ENCODE assay signal across 12 cellular contexts in the genomic region with DNA sequence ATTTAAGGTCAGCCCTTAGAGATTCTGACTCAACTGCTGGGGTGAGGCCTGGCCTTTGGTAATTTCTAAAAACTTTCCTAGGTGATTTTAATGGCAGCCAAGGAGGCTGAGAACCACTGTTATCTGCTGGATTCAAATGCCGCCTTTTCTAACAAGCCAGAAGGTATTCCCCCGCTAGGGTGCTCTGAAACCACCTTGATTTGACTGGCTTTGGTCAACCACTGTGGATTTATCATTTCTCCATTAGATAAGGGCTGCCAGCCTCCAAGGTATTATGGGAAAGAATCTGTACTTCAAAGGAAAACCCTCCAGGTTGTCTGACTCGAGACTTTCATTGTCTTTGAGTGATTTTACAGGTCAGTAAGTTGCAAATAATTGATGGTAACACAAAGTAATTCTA. TPM values are rescaled to one million over a fixed set of nuclear protein-coding genes. Genes with fewer than 3 reads are reported as not detected.
DNase-seq lines count a peak whose midpoint lies in the region.
"Had no signal": no experiment of that assay in that cellular context is flagged by ENCODE, and none has a peak within 500 bp of the region (broad histone marks: within the 10 kb centered on the region; RNA-seq: fewer than 3 reads in every experiment).

No MANE protein-coding gene starts in this region.

- H3K18ac ChIP-seq in mesenchymal stem cell (ENCODE audit: low read depth in 1 of 2, low read length in 2 of 2) = no peak overlapping the region

- H3K4me3 ChIP-seq in mesenchymal stem cell (ENCODE audit: insufficient read depth in 1 of 2, low read depth in 1 of 2, low read length in 2 of 2) (no peak overlapping the region), thymus (ENCODE audit: low read length) (no peak overlapping the region)

- no peak overlapping the region for H2BK12ac ChIP-seq in mesenchymal stem cell (ENCODE audit: low read length in 2 of 2)

- H2AFZ ChIP-seq in mesenchymal stem cell (ENCODE audit: low read depth, low read length) = no peak overlapping the region

- H2AK5ac ChIP-seq in mesenchymal stem cell (ENCODE audit: low read length, severe bottlenecking) = no peak overlapping the region

- H3K27me3 Mint-ChIP-seq in activated T-cell treated with anti-CD3 and anti-CD28 coated beads, Interleukin-2, amount 50 U/mL, for 24 hours = no peaks in the 10 kb centered on the region
- H3K27me3 Mint-ChIP-seq in activated CD4-positive, alpha-beta memory T cell treated with anti-CD3 and anti-CD28 coated beads for 36 hours = no peaks in the 10 kb centered on the region

- H3K4ac ChIP-seq in mesenchymal stem cell (ENCODE audit: low read depth in 1 of 2, low read length in 2 of 2) = no peak overlapping the region

- no peak overlapping the region for H2BK120ac ChIP-seq in mesenchymal stem cell (ENCODE audit: low read depth, low read length)

- peaks cover 66% of the 10 kb centered on the region for H3K36me3 Mint-ChIP-seq in activated T-cell treated with anti-CD3 and anti-CD28 coated beads, Interleukin-2, amount 50 U/mL, for 24 hours (ENCODE audit: low read depth)
- H3K36me3 Mint-ChIP-seq in activated CD4-positive, alpha-beta memory T cell treated with anti-CD3 and anti-CD28 coated beads for 36 hours = peaks cover 32% of the 10 kb centered on the region

- H3K23ac ChIP-seq in mesenchymal stem cell (ENCODE audit: low read length in 2 of 2) = no peak overlapping the region

- no peaks in the 10 kb centered on the region for H3K9me3 ChIP-seq in mesenchymal stem cell (ENCODE audit: control insufficient read depth, low read length)
- H3K9me3 ChIP-seq in thymus (ENCODE audit: control insufficient read depth) = no peaks in the 10 kb centered on the region

- H3K27ac Mint-ChIP-seq in activated T-cell treated with anti-CD3 and anti-CD28 coated beads, Interleukin-2, amount 50 U/mL, for 24 hours = peak overlapping the region; percentile 93
- H3K27ac Mint-ChIP-seq in activated CD4-positive, alpha-beta memory T cell treated with anti-CD3 and anti-CD28 coated beads for 36 hours = peak overlapping the region; percentile 90

- CTCF ChIA-PET in activated CD4-positive, alpha-beta memory T cell treated with anti-CD3 and anti-CD28 coated beads for 36 hours (lab: Charles Lee) = interaction anchor here (0.9 to 12.2 kb wide), 7 partner anchors 11 to 70 kb away, joined by 3 to 159 read pairs (median 3); no protein-coding TSS in a partner anchor

- H3K14ac ChIP-seq in mesenchymal stem cell (ENCODE audit: low read length in 2 of 2) = no peak overlapping the region

- H3K27ac ChIP-seq in mesenchymal stem cell (ENCODE audit: low read length, poor library complexity, severe bottlenecking) (no peak overlapping the region), thymus (ENCODE audit: low read depth) (peak overlapping the region; percentile 55)
- H3K27ac ChIP-seq: RWPE1 had no signal

- intact Hi-C loops in activated CD4-positive, alpha-beta memory T cell treated with anti-CD3 and anti-CD28 coated beads for 36 hours (cut with micrococcal nuclease) = loop anchor here (1.0 to 5.0 kb wide), 5 partner anchors 27 to 706 kb away; a partner anchor contains a TSS

- H3K9ac ChIP-seq in mesenchymal stem cell (ENCODE audit: low read length) = peak overlapping the region; percentile 54

- no peaks in the 10 kb centered on the region for H3K79me1 ChIP-seq in mesenchymal stem cell (replicated peaks; ENCODE audit: low read length, poor library complexity, severe bottlenecking)

- H3K27me3 ChIP-seq in mesenchymal stem cell (ENCODE audit: control insufficient read depth in 1 of 2, insufficient read depth in 1 of 2, low read length in 2 of 2) (no peaks in the 10 kb centered on the region), thymus (ENCODE audit: control insufficient read depth, insufficient read depth) (no peaks in the 10 kb centered on the region)

- H2BK15ac ChIP-seq in mesenchymal stem cell (ENCODE audit: low read depth, poor library complexity, severe bottlenecking) = no peak overlapping the region

- H3K4me3 Mint-ChIP-seq in activated T-cell treated with anti-CD3 and anti-CD28 coated beads, Interleukin-2, amount 50 U/mL, for 24 hours = peak overlapping the region; percentile 43
- H3K4me3 Mint-ChIP-seq in activated CD4-positive, alpha-beta memory T cell treated with anti-CD3 and anti-CD28 coated beads for 36 hours = peak overlapping the region; percentile 52

- POLR2A ChIA-PET in activated CD4-positive, alpha-beta memory T cell treated with anti-CD3 and anti-CD28 coated beads for 36 hours (lab: Charles Lee) = interaction anchor here (0.6 to 2.4 kb wide), 4 partner anchors 11 to 75 kb away, joined by 3 to 8 read pairs (median 4); no protein-coding TSS in a partner anchor

- no peaks in the 10 kb centered on the region for H3K9me3 Mint-ChIP-seq in activated T-cell treated with anti-CD3 and anti-CD28 coated beads, Interleukin-2, amount 50 U/mL, for 24 hours
- H3K9me3 Mint-ChIP-seq in activated CD4-positive, alpha-beta memory T cell treated with anti-CD3 and anti-CD28 coated beads for 36 hours = no peaks in the 10 kb centered on the region

- H4K91ac ChIP-seq in mesenchymal stem cell (ENCODE audit: low read length) = no peak overlapping the region

- H3K36me3 ChIP-seq in mesenchymal stem cell (ENCODE audit: control insufficient read depth in 1 of 2, insufficient read depth in 2 of 2, low read depth in 1 of 2, low read length in 2 of 2) (peaks cover 3 to 15% of the 10 kb centered on the region in 2 experiments), thymus (ENCODE audit: control insufficient read depth, insufficient read depth) (no peaks in the 10 kb centered on the region)

- H3K4me2 ChIP-seq in mesenchymal stem cell (ENCODE audit: low read length, poor library complexity, severe bottlenecking) = no peak overlapping the region

- H3K4me1 ChIP-seq in mesenchymal stem cell (ENCODE audit: control insufficient read depth, insufficient read depth, low read depth, low read length) (peaks cover 41% of the 10 kb centered on the region), thymus (ENCODE audit: control insufficient read depth, insufficient read depth, low read length) (peaks cover 74% of the 10 kb centered on the region)

- peaks cover 86% of the 10 kb centered on the region for H3K4me1 Mint-ChIP-seq in activated T-cell treated with anti-CD3 and anti-CD28 coated beads, Interleukin-2, amount 50 U/mL, for 24 hours (ENCODE audit: low read depth)
- H3K4me1 Mint-ChIP-seq in activated CD4-positive, alpha-beta memory T cell treated with anti-CD3 and anti-CD28 coated beads for 36 hours (ENCODE audit: low read depth) = peaks cover 72% of the 10 kb centered on the region

- H4K8ac ChIP-seq in mesenchymal stem cell (ENCODE audit: low read length) = no peak overlapping the region

- no peak for DNase-seq in activated T-cell treated with anti-CD3 and anti-CD28 coated beads, Interleukin-2, amount 50 U/mL, for 24 hours
- no peak for DNase-seq in activated T-cell treated with anti-CD3 and anti-CD28 coated beads for 4 hours
- DNase-seq in activated CD4-positive, alpha-beta memory T cell treated with anti-CD3 and anti-CD28 coated beads for 36 hours = peak; percentile 57
- no peak for DNase-seq in mesenchymal stem cell
- DNase-seq in stimulated activated CD4-positive, alpha-beta T cell treated with anti-CD3 and anti-CD28 coated beads, Interleukin-2, amount 100 ng/mL, for 24 hours = no peak
- DNase-seq in Kasumi-1 (lab: John Stamatoyannopoulos, UW) = no peak
- no peak for DNase-seq in cerebellar cortex (ENCODE audit: low spot score)
- DNase-seq: activated CD4-positive, CD25-positive, alpha-beta regulatory T cell; HCEC 1CT; trophoblast cell had no signal

- WGBS in mesenchymal stem cell = 98% methylated on average over 2 of the region's 3 CpGs
- 91% methylated on average over 3 of the region's 3 CpGs for WGBS in thymus

- H2BK5ac ChIP-seq in mesenchymal stem cell (ENCODE audit: low read depth, low read length, poor library complexity, severe bottlenecking) = no peak overlapping the region

RNA-seq across cellular contexts. Expression of a gene that starts 4.3 kb away (rescaled TPM):
- 100 to 1,000 TPM; 430 to 443 TPM for total RNA-seq in activated CD4-positive, alpha-beta memory T cell treated with anti-CD3 and anti-CD28 coated beads for 36 hours
- 338 TPM for polyA plus RNA-seq in mesenchymal stem cell (2013, experiment 1 of 2)
- 340 TPM for polyA plus RNA-seq in mesenchymal stem cell (2013, experiment 2 of 2)
- 122 TPM for polyA plus RNA-seq in thymus
